Comparison of ENCODE assay signal across 8 cellular contexts in genomic region chr5:172293054-172293744, GRCh38. TPM values are rescaled to one million over a fixed set of nuclear protein-coding genes. Genes with fewer than 3 reads are reported as not detected.
DNase-seq lines count a peak whose midpoint lies in the region; ATAC-seq and TF ChIP-seq lines count a peak whose summit lies in the region.

No MANE protein-coding gene starts in this region.

- DNase-seq in AG09319 (ENCODE audit: extremely low read depth, low read depth) (no peak), NCI-H2196 treated with DMSO at 0.1 percent for 48 hours (lab: John Stamatoyannopoulos, UW; ENCODE audit: unreplicated experiment) (peak; percentile 57), WTC11 (ENCODE audit: low spot score) (peak; percentile 53), cardiac fibroblast (ENCODE audit: low read depth in 2 of 2) (peak; percentile 81 to 86), left kidney (ENCODE audit: low read depth, low spot score) (peak; percentile 89)
- DNase-seq in stimulated activated CD4-positive, alpha-beta T cell treated with anti-CD3 and anti-CD28 coated beads, TNF-alpha, amount 100 ng/mL, for 48 hours (ENCODE audit: low read depth in 3 of 3), result peak; percentile 31 to 45 (median 43)

- POLR2A ChIA-PET in WTC11 (lab: Charles Lee), result no interaction called here

- H3K4me3 ChIP-seq in cardiac fibroblast (replicated peaks in 1 of 2; ENCODE audit: low read depth in 2 of 2, low read length in 2 of 2), result no peak overlapping the region

- CTCF ChIA-PET in WTC11 (lab: Charles Lee), result interaction anchor here (0.6 to 3.7 kb wide), 26 partner anchors 8 to 381 kb away, joined by 3 to 25 read pairs (median 4); partner anchors contain the start of genes STK10 and UBTD2

- peaks cover 7% of the 10 kb centered on the region; the same call in 1 of the 2 replicates for H3K27me3 Mint-ChIP-seq in WTC11 (ENCODE audit: low read depth)

- ATAC-seq in GM18867 (IDR thresholded peaks at IDR 0.05; ENCODE audit: unreplicated experiment) (peak; percentile 90), HG03103 (IDR thresholded peaks at IDR 0.05; ENCODE audit: low read depth, unreplicated experiment) (peak; percentile 91), WTC11 (peak; percentile 98)

- no peaks in the 10 kb centered on the region for H3K9me3 Mint-ChIP-seq in WTC11

- H3K27ac Mint-ChIP-seq in WTC11, result no peak overlapping the region

- TF ChIP-seq CTCF in AG09319 (IDR thresholded peaks at IDR 0.05; ENCODE audit: low read depth, low read length), result peak; percentile 87
- no peak; the same call in 1 of the 2 replicates for TF ChIP-seq CTCF in WTC11 (IDR thresholded peaks at IDR 0.05)
- peak; percentile 93 for TF ChIP-seq CTCF in cardiac fibroblast (IDR thresholded peaks at IDR 0.05; ENCODE audit: low read depth, low read length)

- H3K4me1 Mint-ChIP-seq in WTC11, result no peaks in the 10 kb centered on the region

- H3K36me3 Mint-ChIP-seq in WTC11, result no peaks in the 10 kb centered on the region

- H3K4me3 Mint-ChIP-seq in WTC11, result no peak overlapping the region

TF ChIP-seq in WTC11, 78 proteins besides CTCF, POLR2A, EP300 and RAD21:
- TF ChIP-seq IRF1 (CRISPR knock-in tag; IDR thresholded peaks at IDR 0.05) (no peak), ZNF263 (CRISPR knock-in tag; IDR thresholded peaks at IDR 0.05; ENCODE audit: low read depth) (no peak), E2F5 (CRISPR knock-in tag; IDR thresholded peaks at IDR 0.05) (no peak), ATF3 (CRISPR knock-in tag; conservative IDR thresholded peaks at IDR 0.05) (no peak), JAZF1 (CRISPR knock-in tag; IDR thresholded peaks at IDR 0.05) (no peak), RELA (CRISPR knock-in tag; IDR thresholded peaks at IDR 0.05; ENCODE audit: borderline replicate concordance) (no peak), CREB1 (CRISPR knock-in tag; IDR thresholded peaks at IDR 0.05) (no peak)

RNA-seq across cellular contexts. Expression of gene UBTD2, which starts 9.6 kb away (rescaled TPM):
- 22.7 to 26.2 TPM (median 25.9 TPM) in 3 replicates for total RNA-seq in WTC11 (2021)
